In the genomic region with DNA sequence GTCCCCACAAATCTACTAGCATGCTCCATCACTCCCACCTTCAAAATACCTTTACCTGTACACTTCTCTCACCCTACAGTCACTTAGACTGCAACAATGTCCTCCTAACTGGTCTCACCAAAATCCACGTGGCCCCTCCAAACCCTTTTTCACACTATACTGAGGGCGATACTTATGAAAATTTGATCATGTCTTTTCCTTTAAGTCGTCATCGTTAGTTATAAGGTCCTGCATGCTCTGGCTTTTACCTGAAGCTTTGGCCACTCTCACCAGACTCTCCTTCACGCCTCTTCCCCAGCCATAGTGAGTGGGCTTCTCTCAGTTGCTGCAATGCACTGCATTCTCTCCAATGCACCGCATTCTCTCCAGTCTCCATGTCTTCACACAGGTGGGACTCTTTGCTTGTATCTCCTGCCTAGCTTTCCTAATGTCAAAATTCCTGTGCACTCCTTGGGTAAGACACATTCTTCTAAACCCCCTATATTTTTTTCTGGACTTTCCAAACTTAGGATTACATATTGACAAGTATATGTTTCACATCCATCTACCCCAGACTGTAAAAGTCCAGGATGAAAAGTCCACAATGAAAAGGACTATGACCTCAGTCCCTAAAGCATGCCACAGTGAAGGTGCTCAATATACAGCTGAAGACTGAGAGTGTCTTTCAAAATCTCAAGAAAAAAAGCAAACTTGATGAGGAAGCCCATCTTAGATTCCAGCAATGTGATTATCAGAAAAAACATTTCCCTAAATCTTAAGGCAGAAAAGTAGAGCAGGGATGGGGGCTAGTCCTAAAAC, we compare ENCODE assay signal across 27 cellular contexts.
"Had no signal": no experiment of that assay in that cellular context is flagged by ENCODE, and none has a peak within 500 bp of the region (broad histone marks: within the 10 kb centered on the region; RNA-seq: fewer than 3 reads in every experiment).

No MANE protein-coding gene starts in this region.

- H3K27me3 Mint-ChIP-seq: activated B cell treated with CpG ODN at 0.5 μM for 24 hours; activated naive CD8-positive, alpha-beta T cell treated with anti-CD3 and anti-CD28 coated beads, Interleukin-2, amount 10 ng/mL, durations not matched to agents 7 days and 5 days; stimulated activated naive CD8-positive, alpha-beta T cell treated with anti-CD3 and anti-CD28 coated beads, Interleukin-15, amount 100 ng/mL, for 72 hours; type B pancreatic cell had no signal

- H3K4me1 Mint-ChIP-seq: activated B cell treated with CpG ODN at 0.5 μM for 24 hours; stimulated activated naive CD8-positive, alpha-beta T cell treated with anti-CD3 and anti-CD28 coated beads, Interleukin-15, amount 100 ng/mL, for 72 hours; T-helper 17 cell had no signal

- H3K36me3 ChIP-seq: left ventricle myocardium inferior, neutrophil, ovary, right atrium auricular region, vagina had no signal

- H3K27ac Mint-ChIP-seq: activated B cell treated with CpG ODN at 0.5 μM for 24 hours; activated CD4-positive, alpha-beta T cell treated with anti-CD3 and anti-CD28 coated beads for 36 hours; activated naive CD8-positive, alpha-beta T cell treated with anti-CD3 and anti-CD28 coated beads, Interleukin-2, amount 10 ng/mL, durations not matched to agents 7 days and 5 days; natural killer cell treated with Interleukin-12 subunit alpha and Interleukin-12 subunit beta and Interleukin-15 and Interleukin-18, amount 100 ng/mL, for 72 hours; stimulated activated naive CD8-positive, alpha-beta T cell treated with anti-CD3 and anti-CD28 coated beads, Interleukin-15, amount 100 ng/mL, for 72 hours; T-helper 17 cell; type B pancreatic cell had no signal

- H3K36me3 Mint-ChIP-seq: natural killer cell treated with Interleukin-12 subunit alpha and Interleukin-12 subunit beta and Interleukin-15 and Interleukin-18, amount 100 ng/mL, for 72 hours had no signal

- H3K27ac ChIP-seq: left ventricle myocardium inferior, neutrophil, psoas muscle, right atrium auricular region, testis, vagina had no signal

- H3K4me3 ChIP-seq: left ventricle myocardium inferior, ovary, psoas muscle, right atrium auricular region, testis, vagina had no signal

- H3K9me3 Mint-ChIP-seq: activated B cell treated with CpG ODN at 0.5 μM for 24 hours; activated naive CD8-positive, alpha-beta T cell treated with anti-CD3 and anti-CD28 coated beads, Interleukin-2, amount 10 ng/mL, durations not matched to agents 7 days and 5 days; natural killer cell treated with Interleukin-12 subunit alpha and Interleukin-12 subunit beta and Interleukin-15 and Interleukin-18, amount 100 ng/mL, for 72 hours; stimulated activated naive CD8-positive, alpha-beta T cell treated with anti-CD3 and anti-CD28 coated beads, Interleukin-15, amount 100 ng/mL, for 72 hours; type B pancreatic cell had no signal

- H3K9me3 ChIP-seq: left ventricle myocardium inferior, neutrophil, ovary, psoas muscle, right atrium auricular region, testis, vagina had no signal

- H3K4me1 ChIP-seq: testis had no signal

- DNase-seq: activated B cell treated with CpG ODN at 0.5 μM for 24 hours; activated CD4-positive, alpha-beta T cell treated with anti-CD3 and anti-CD28 coated beads for 36 hours; activated CD4-positive, alpha-beta T cell treated with anti-CD3 and anti-CD28 coated beads, Interleukin-2, amount 50 U/mL, for 4 hours; activated CD8-positive, alpha-beta memory T cell treated with anti-CD3 and anti-CD28 coated beads for 24 hours; activated CD8-positive, alpha-beta memory T cell treated with anti-CD3 and anti-CD28 coated beads, Interleukin-2, amount 50 U/mL, for 4 hours; activated naive CD4-positive, alpha-beta T cell treated with Interleukin-2 at 50 U/mL for 16 hours; activated naive CD8-positive, alpha-beta T cell treated with anti-CD3 and anti-CD28 coated beads, Interleukin-2, amount 10 ng/mL, durations not matched to agents 7 days and 5 days; activated T-cell treated with anti-CD3 and anti-CD28 coated beads, Interleukin-2, amount 50 U/mL, for 48 hours; amniotic stem cell; dermis blood vessel endothelial cell; effector memory CD4-positive, alpha-beta T cell; foreskin melanocyte; left ventricle myocardium inferior; mammary epithelial cell; midbrain; ovary; psoas muscle; stimulated activated CD4-positive, alpha-beta T cell treated with anti-CD3 and anti-CD28 coated beads, Interleukin-1b, Interleukin-23, amount 100 ng/mL, for 48 hours; stimulated activated naive CD8-positive, alpha-beta T cell treated with anti-CD3 and anti-CD28 coated beads, Interleukin-15, amount 100 ng/mL, for 72 hours; T-helper 17 cell; testis had no signal

- H3K27me3 ChIP-seq: neutrophil, ovary, right atrium auricular region, testis, vagina had no signal

- H3K4me3 Mint-ChIP-seq: activated B cell treated with CpG ODN at 0.5 μM for 24 hours; activated CD4-positive, alpha-beta T cell treated with anti-CD3 and anti-CD28 coated beads for 36 hours; activated naive CD8-positive, alpha-beta T cell treated with anti-CD3 and anti-CD28 coated beads, Interleukin-2, amount 10 ng/mL, durations not matched to agents 7 days and 5 days; natural killer cell treated with Interleukin-12 subunit alpha and Interleukin-12 subunit beta and Interleukin-15 and Interleukin-18, amount 100 ng/mL, for 72 hours; stimulated activated naive CD8-positive, alpha-beta T cell treated with anti-CD3 and anti-CD28 coated beads, Interleukin-15, amount 100 ng/mL, for 72 hours; T-helper 17 cell; type B pancreatic cell had no signal

- ATAC-seq: activated CD4-positive, alpha-beta T cell treated with anti-CD3 and anti-CD28 coated beads for 36 hours; esophagus mucosa; natural killer cell treated with Interleukin-12 subunit alpha and Interleukin-12 subunit beta and Interleukin-15 and Interleukin-18, amount 100 ng/mL, for 72 hours; psoas muscle; stimulated activated naive CD8-positive, alpha-beta T cell treated with anti-CD3 and anti-CD28 coated beads, Interleukin-15, amount 100 ng/mL, for 72 hours; T-helper 17 cell had no signal
